In the genomic region with DNA sequence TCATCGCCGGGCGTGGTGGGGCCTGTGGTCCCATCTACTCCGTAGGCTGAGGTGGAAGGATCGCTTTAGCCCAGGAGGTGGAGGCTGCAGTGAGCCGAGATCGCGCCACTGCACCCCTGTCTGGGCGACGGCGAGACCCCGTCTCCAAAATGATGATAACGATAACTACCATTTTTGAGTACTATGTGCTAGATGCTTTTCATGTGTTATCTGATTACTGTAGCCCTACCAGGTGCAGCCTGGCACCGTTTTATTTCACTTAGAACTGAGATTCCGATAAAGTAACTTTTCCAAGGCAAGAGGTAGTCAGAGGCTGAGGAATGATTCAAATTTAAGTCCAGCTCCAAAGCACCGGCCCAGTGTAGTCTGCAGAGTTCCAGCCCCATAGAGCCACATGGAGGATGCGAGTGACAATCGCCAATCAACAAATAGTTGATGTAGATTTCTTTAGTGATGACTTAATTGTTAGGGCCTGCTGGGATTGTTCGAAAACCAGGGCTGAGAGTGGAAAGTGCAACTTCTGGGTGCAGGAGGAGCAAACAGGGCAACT, we compare ENCODE assay signal across 8 cellular contexts. TPM values are rescaled to one million over a fixed set of nuclear protein-coding genes. Genes with fewer than 3 reads are reported as not detected.
DNase-seq lines count a peak whose midpoint lies in the region; ATAC-seq and TF ChIP-seq lines count a peak whose summit lies in the region.

No MANE protein-coding gene starts in this region.

- POLR2A ChIA-PET in T-cell (lab: Charles Lee), result interaction anchor here in 1 of 2 donors (1.2 kb wide), 1 partner anchor 50 kb away, joined by 5 read pairs; the partner anchor contains the start of genes C6orf120 and WDR27

- H3K9ac ChIP-seq in rectal smooth muscle tissue (ENCODE audit: low read length), result peak overlapping the region; percentile 98

- intact Hi-C loops in heart right ventricle (cut with DNase I) (loop anchor here in 6 of 10 donors (5.0 to 10.0 kb wide), 4 partner anchors 50 to 805 kb away; partner anchors contain the start of genes PSMB1 (in 5 of the 6), TBP (in 5 of the 6), C6orf120 (in 1 of the 6) and WDR27 (in 1 of the 6)), Right ventricle myocardium superior (cut with DNase I) (loop anchor here (10.0 kb wide), 1 partner anchor 803 kb away; the partner anchor contains the start of genes PSMB1 and TBP)

- TF ChIP-seq CTCF in heart right ventricle (IDR thresholded peaks at IDR 0.05), result no peak

- CTCF ChIA-PET in T-cell (lab: Charles Lee), result interaction anchor here (0.7 to 1.1 kb wide), 4 partner anchors 34 to 930 kb away, joined by 3 to 4 read pairs (median 3); partner anchors contain the start of gene TBP (in 1 of the 2)

- H3K4me3 ChIP-seq in heart right ventricle, result peak overlapping the region; percentile 53 to 96 (median 88)
- peak overlapping the region; percentile 81 for H3K4me3 ChIP-seq in rectal smooth muscle tissue (ENCODE audit: low read length)

- WGBS in heart right ventricle, 2 donors, result 5 to 7% methylated on average over 19 of the region's 19 CpGs

- no peaks in the 10 kb centered on the region for H3K27me3 Mint-ChIP-seq in T-cell

- H3K4me1 ChIP-seq in heart right ventricle (peaks cover 2 to 32% (median 24%) of the 10 kb centered on the region in 9 donors), rectal smooth muscle tissue (ENCODE audit: control insufficient read depth, insufficient read depth, low read length) (peaks cover 15% of the 10 kb centered on the region)

- H3K4me1 Mint-ChIP-seq in T-cell, result peaks cover 30 to 40% (median 35%) of the 10 kb centered on the region in 3 donors

- H3K4me3 Mint-ChIP-seq in T-cell, result peak overlapping the region; percentile 99

- H3K36me3 Mint-ChIP-seq in T-cell, result peaks cover 20% of the 10 kb centered on the region

- ATAC-seq in heart right ventricle (peak in 4 of 8 donors; percentile 25 to 58 (median 40)), Right ventricle myocardium superior (ENCODE audit: poor library complexity) (no peak), T-cell (replicated peaks in 1 of 4) (peak in 2 of 4 experiments; percentile 34 to 37), HG03520 (IDR thresholded peaks at IDR 0.05; ENCODE audit: unreplicated experiment) (no peak), GM21529 (IDR thresholded peaks at IDR 0.05; ENCODE audit: unreplicated experiment) (no peak)

- no peaks in the 10 kb centered on the region for H3K27me3 ChIP-seq in heart right ventricle
- no peaks in the 10 kb centered on the region for H3K27me3 ChIP-seq in rectal smooth muscle tissue (ENCODE audit: control insufficient read depth, insufficient read depth, low read length)

- DNase-seq in heart right ventricle (no peak), Right ventricle myocardium superior (no peak), T-cell (peak in 4 of 34 experiments; percentile 3 to 28 (median 8)), fibroblast of peridontal ligament (ENCODE audit: extremely low read depth) (peak; percentile 21), DMS114 treated with DMSO at 0.1 percent for 48 hours (lab: John Stamatoyannopoulos, UW; ENCODE audit: unreplicated experiment) (no peak)

- peaks cover 3 to 4% (median 3%) of the 10 kb centered on the region in 3 donors for H3K9me3 Mint-ChIP-seq in T-cell

- peak overlapping the region; percentile 81 to 99 (median 96) for H3K27ac ChIP-seq in heart right ventricle
- peak overlapping the region; percentile 89 for H3K27ac ChIP-seq in rectal smooth muscle tissue (ENCODE audit: low read depth, low read length)

- peak overlapping the region; percentile 90 to 94 for H3K27ac Mint-ChIP-seq in T-cell

- H3K36me3 ChIP-seq in heart right ventricle (peaks cover 0 to 19% (median 2%) of the 10 kb centered on the region in 9 donors), rectal smooth muscle tissue (ENCODE audit: control insufficient read depth, insufficient read depth, low read length) (no peaks in the 10 kb centered on the region)

- H3K9me3 ChIP-seq in heart right ventricle, result peaks cover 0 to 1% (median 0%) of the 10 kb centered on the region in 11 donors

RNA-seq across cellular contexts. Expression of gene ERMARD, which starts 0.7 kb away (rescaled TPM):
- 10 to 100 TPM in 4 of 10 donors, 1 to 10 TPM in 6; 7.5 to 14.9 (median 9.6) TPM for total RNA-seq in heart right ventricle
- 10 to 100 TPM; 12.6 to 38.5 TPM for polyA plus RNA-seq in heart right ventricle
- total RNA-seq in Right ventricle myocardium superior, result 6.9 TPM
- 10 to 100 TPM; 24.7 to 35.7 (median 29.9) TPM for total RNA-seq in T-cell

RNA-seq across cellular contexts. Expression of gene DYNLT2, which starts 0.8 kb away (rescaled TPM):
- total RNA-seq in heart right ventricle (1 to 10 TPM in 1 of 10 donors, under 1 TPM in 9; 0.19 to 1.1 (median 0.61) TPM), Right ventricle myocardium superior (0.75 TPM), T-cell (1 to 10 TPM; 1.9 to 3.9 (median 2.7) TPM)
- polyA plus RNA-seq in heart right ventricle, result 1 to 10 TPM in 1 of 2 donors, under 1 TPM in 1; 0.74 to 3.4 TPM

RNA-seq across cellular contexts. Expression of gene PHF10, which starts 27.8 kb away (rescaled TPM):
- total RNA-seq in heart right ventricle (10 to 100 TPM; 42.2 to 63.5 (median 54.9) TPM), Right ventricle myocardium superior (53.7 TPM), T-cell (10 to 100 TPM; 77.8 to 94.1 (median 85.5) TPM)
- polyA plus RNA-seq in heart right ventricle, result 10 to 100 TPM; 29.9 to 45.2 TPM

RNA-seq across cellular contexts. Expression of gene C6orf120, which starts 50.2 kb away (rescaled TPM):
- total RNA-seq in heart right ventricle (10 to 100 TPM; 12.4 to 18.9 (median 14.1) TPM), Right ventricle myocardium superior (14.0 TPM), T-cell (10 to 100 TPM; 17.6 to 30.7 (median 26.2) TPM)
- 10 to 100 TPM in 1 of 2 donors, 1 to 10 TPM in 1; 2.4 to 10.9 TPM for polyA plus RNA-seq in heart right ventricle

RNA-seq across cellular contexts. Expression of gene WDR27, which starts 50.3 kb away (rescaled TPM):
- 10 to 100 TPM in 1 of 10 donors, 1 to 10 TPM in 9; 5.1 to 11.0 (median 6.6) TPM for total RNA-seq in heart right ventricle
- 10 to 100 TPM in 1 of 2 donors, 1 to 10 TPM in 1; 3.2 to 12.0 TPM for polyA plus RNA-seq in heart right ventricle
- 9.0 TPM for total RNA-seq in Right ventricle myocardium superior
- 10 to 100 TPM; 39.7 to 71.5 (median 52.5) TPM for total RNA-seq in T-cell
